1 cellular context compared by ENCODE assay signal in the genomic region with DNA sequence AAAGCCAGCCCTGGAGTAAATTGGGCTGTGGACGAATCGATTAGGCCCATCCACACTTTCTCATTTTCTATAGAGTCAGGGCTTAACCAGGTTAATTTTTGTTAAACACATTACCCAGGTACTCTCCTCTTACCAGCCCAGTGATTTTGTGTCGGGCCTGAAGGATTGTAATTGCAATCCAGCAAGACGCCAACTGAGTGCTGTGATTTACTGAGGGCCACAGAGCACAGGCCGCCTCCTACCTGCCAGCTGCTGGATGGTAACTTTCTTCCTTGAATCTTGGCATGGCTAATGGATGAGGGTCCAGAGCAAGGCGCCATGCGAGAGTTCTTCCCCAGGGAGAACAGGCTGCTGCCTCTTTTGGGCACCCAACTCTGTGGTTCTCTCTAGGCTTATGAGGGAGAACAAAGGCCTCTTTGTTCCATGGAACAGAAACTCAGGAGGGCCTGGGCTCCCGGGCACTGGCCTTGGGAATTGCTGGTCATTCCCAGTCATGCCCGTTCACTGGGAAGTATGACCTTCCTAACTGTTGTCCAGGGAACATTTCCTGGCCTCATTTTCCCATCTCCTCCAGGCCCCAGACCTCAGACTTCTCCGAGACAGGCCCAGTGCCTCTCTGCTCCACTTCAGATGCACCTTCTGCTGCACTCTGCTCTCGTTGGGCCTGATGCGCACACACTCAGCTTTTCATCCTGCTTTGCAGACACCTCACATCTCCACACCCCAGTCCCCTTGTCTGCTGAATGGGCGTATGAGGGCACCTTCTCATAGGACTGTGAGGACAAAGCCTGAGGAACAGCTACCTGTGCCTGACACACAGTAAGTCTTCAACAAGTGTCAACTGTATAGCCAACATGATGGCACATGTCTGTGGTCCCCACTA.
TF ChIP-seq lines count a peak whose summit lies in the region.

No MANE protein-coding gene starts in this region.

TF ChIP-seq in GM23338, 12 proteins besides CTCF, POLR2A, EP300 and RAD21 (continued from another document):
- TF ChIP-seq, protein P1, sequence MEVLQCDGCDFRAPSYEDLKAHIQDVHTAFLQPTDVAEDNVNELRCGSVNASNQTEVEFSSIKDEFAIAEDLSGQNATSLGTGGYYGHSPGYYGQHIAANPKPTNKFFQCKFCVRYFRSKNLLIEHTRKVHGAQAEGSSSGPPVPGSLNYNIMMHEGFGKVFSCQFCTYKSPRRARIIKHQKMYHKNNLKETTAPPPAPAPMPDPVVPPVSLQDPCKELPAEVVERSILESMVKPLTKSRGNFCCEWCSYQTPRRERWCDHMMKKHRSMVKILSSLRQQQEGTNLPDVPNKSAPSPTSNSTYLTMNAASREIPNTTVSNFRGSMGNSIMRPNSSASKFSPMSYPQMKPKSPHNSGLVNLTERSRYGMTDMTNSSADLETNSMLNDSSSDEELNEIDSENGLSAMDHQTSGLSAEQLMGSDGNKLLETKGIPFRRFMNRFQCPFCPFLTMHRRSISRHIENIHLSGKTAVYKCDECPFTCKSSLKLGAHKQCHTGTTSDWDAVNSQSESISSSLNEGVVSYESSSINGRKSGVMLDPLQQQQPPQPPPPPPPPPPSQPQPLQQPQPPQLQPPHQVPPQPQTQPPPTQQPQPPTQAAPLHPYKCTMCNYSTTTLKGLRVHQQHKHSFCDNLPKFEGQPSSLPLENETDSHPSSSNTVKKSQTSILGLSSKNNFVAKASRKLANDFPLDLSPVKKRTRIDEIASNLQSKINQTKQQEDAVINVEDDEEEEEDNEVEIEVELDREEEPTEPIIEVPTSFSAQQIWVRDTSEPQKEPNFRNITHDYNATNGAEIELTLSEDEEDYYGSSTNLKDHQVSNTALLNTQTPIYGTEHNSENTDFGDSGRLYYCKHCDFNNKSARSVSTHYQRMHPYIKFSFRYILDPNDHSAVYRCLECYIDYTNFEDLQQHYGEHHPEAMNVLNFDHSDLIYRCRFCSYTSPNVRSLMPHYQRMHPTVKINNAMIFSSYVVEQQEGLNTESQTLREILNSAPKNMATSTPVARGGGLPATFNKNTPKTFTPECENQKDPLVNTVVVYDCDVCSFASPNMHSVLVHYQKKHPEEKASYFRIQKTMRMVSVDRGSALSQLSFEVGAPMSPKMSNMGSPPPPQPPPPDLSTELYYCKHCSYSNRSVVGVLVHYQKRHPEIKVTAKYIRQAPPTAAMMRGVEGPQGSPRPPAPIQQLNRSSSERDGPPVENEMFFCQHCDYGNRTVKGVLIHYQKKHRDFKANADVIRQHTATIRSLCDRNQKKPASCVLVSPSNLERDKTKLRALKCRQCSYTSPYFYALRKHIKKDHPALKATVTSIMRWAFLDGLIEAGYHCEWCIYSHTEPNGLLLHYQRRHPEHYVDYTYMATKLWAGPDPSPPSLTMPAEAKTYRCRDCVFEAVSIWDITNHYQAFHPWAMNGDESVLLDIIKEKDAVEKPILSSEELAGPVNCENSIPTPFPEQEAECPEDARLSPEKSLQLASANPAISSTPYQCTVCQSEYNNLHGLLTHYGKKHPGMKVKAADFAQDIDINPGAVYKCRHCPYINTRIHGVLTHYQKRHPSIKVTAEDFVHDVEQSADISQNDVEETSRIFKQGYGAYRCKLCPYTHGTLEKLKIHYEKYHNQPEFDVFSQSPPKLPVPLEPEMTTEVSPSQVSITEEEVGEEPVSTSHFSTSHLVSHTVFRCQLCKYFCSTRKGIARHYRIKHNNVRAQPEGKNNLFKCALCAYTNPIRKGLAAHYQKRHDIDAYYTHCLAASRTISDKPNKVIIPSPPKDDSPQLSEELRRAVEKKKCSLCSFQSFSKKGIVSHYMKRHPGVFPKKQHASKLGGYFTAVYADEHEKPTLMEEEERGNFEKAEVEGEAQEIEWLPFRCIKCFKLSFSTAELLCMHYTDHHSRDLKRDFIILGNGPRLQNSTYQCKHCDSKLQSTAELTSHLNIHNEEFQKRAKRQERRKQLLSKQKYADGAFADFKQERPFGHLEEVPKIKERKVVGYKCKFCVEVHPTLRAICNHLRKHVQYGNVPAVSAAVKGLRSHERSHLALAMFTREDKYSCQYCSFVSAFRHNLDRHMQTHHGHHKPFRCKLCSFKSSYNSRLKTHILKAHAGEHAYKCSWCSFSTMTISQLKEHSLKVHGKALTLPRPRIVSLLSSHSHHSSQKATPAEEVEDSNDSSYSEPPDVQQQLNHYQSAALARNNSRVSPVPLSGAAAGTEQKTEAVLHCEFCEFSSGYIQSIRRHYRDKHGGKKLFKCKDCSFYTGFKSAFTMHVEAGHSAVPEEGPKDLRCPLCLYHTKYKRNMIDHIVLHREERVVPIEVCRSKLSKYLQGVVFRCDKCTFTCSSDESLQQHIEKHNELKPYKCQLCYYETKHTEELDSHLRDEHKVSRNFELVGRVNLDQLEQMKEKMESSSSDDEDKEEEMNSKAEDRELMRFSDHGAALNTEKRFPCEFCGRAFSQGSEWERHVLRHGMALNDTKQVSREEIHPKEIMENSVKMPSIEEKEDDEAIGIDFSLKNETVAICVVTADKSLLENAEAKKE (CRISPR knock-in tag; IDR thresholded peaks at IDR 0.05): no peak
- TF ChIP-seq JUNB (IDR thresholded peaks at IDR 0.05; ENCODE audit: unreplicated experiment) (no peak), EZH2 (IDR thresholded peaks at IDR 0.05; ENCODE audit: low read depth, unreplicated experiment) (no peak), POLR2AphosphoS5 (IDR thresholded peaks at IDR 0.05; ENCODE audit: low read depth) (no peak)
- TF ChIP-seq, protein P2, sequence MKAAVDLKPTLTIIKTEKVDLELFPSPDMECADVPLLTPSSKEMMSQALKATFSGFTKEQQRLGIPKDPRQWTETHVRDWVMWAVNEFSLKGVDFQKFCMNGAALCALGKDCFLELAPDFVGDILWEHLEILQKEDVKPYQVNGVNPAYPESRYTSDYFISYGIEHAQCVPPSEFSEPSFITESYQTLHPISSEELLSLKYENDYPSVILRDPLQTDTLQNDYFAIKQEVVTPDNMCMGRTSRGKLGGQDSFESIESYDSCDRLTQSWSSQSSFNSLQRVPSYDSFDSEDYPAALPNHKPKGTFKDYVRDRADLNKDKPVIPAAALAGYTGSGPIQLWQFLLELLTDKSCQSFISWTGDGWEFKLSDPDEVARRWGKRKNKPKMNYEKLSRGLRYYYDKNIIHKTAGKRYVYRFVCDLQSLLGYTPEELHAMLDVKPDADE (IDR thresholded peaks at IDR 0.05): no peak
